9 cellular contexts compared by ENCODE assay signal in genomic region chr22:23787910-23788309, GRCh38. TPM values are rescaled to one million over a fixed set of nuclear protein-coding genes. Genes with fewer than 3 reads are reported as not detected.
A peak's percentile ranks its signal among the peaks of the same experiment; 100 is the strongest.
DNase-seq lines count a peak whose midpoint lies in the region; ATAC-seq and TF ChIP-seq lines count a peak whose summit lies in the region.
"Had no signal": no experiment of that assay in that cellular context is flagged by ENCODE, and none has a peak within 500 bp of the region (broad histone marks: within the 10 kb centered on the region; RNA-seq: fewer than 3 reads in every experiment).

No MANE protein-coding gene starts in this region.

- no peaks in the 10 kb centered on the region for H3K9me3 Mint-ChIP-seq in activated CD4-positive, alpha-beta memory T cell treated with anti-CD3 and anti-CD28 coated beads for 36 hours

- no peak for TF ChIP-seq CTCF in smooth muscle cell (IDR thresholded peaks at IDR 0.05; ENCODE audit: borderline replicate concordance, insufficient read depth, poor library complexity, severe bottlenecking)

- CTCF ChIA-PET in activated CD4-positive, alpha-beta memory T cell treated with anti-CD3 and anti-CD28 coated beads for 36 hours (lab: Charles Lee), result interaction anchor here (0.8 to 2.4 kb wide), 2 partner anchors 62 to 106 kb away, joined by 3 to 9 read pairs; no protein-coding TSS in a partner anchor

- H3K27me3 Mint-ChIP-seq in activated CD4-positive, alpha-beta memory T cell treated with anti-CD3 and anti-CD28 coated beads for 36 hours, result no peaks in the 10 kb centered on the region

- H3K9ac ChIP-seq in smooth muscle cell (ENCODE audit: low read depth), result peak overlapping the region; percentile 100

- ATAC-seq in HG02981 (IDR thresholded peaks at IDR 0.05; ENCODE audit: unreplicated experiment), result no peak
- ATAC-seq in HG02885 (IDR thresholded peaks at IDR 0.05; ENCODE audit: poor library complexity, unreplicated experiment), result no peak

- H3K4me2 ChIP-seq in smooth muscle cell, result peak overlapping the region; percentile 85

- H3K27ac Mint-ChIP-seq in activated CD4-positive, alpha-beta memory T cell treated with anti-CD3 and anti-CD28 coated beads for 36 hours, result peak overlapping the region; percentile 79

- WGBS in iPS DF 6.9 (ENCODE audit: insufficient coverage, insufficient read length), result no CpG with 5 or more reads among the region's 3 CpGs
- WGBS in smooth muscle cell (ENCODE audit: low lambda C conversion rate), result 65% methylated on average over 3 of the region's 3 CpGs

- H3K27ac ChIP-seq in iPS DF 6.9 (ENCODE audit: low read length), result no peak overlapping the region
- no peak overlapping the region for H3K27ac ChIP-seq in smooth muscle cell (ENCODE audit: low read depth)

- H3K9me3 ChIP-seq in HAP-1, result no peaks in the 10 kb centered on the region
- no peaks in the 10 kb centered on the region for H3K9me3 ChIP-seq in iPS DF 6.9 (ENCODE audit: control insufficient read depth, insufficient read depth, low read length)
- H3K9me3 ChIP-seq in smooth muscle cell (replicated peaks; ENCODE audit: low read depth), result no peaks in the 10 kb centered on the region

- H3K79me2 ChIP-seq in smooth muscle cell (ENCODE audit: low read depth), result peaks cover 52% of the 10 kb centered on the region

- no peak overlapping the region for H2AFZ ChIP-seq in smooth muscle cell (ENCODE audit: low read depth)

- POLR2A ChIA-PET in activated CD4-positive, alpha-beta memory T cell treated with anti-CD3 and anti-CD28 coated beads for 36 hours (lab: Charles Lee), result interaction anchor here (0.6 to 2.4 kb wide), 4 partner anchors 9 to 126 kb away, joined by 3 to 8 read pairs (median 4); partner anchors contain the start of gene MMP11

- DNase-seq in HAP-1 (ENCODE audit: low spot score in 2 of 2) (no peak), iPS DF 6.9 (ENCODE audit: low read depth, low spot score) (no peak), smooth muscle cell (lab: John Stamatoyannopoulos, UW; ENCODE audit: unreplicated experiment) (no peak), dedifferentiated amniotic fluid mesenchymal stem cell (ENCODE audit: extremely low spot score) (no peak), NCI-H69 (lab: John Stamatoyannopoulos, UW) (no peak)
- no peak for DNase-seq in activated CD4-positive, alpha-beta memory T cell treated with anti-CD3 and anti-CD28 coated beads for 36 hours

- intact Hi-C loops in activated CD4-positive, alpha-beta memory T cell treated with anti-CD3 and anti-CD28 coated beads for 36 hours (cut with micrococcal nuclease), result loop anchor here (1.0 to 5.0 kb wide), 6 partner anchors 15 to 223 kb away; partner anchors contain the start of genes CABIN1, DERL3, MIF and MMP11

- H3K4me1 ChIP-seq in HAP-1 (peaks cover 18% of the 10 kb centered on the region), iPS DF 6.9 (ENCODE audit: control insufficient read depth, insufficient read depth, low read length) (no peaks in the 10 kb centered on the region; the same call in 1 of the 2 replicates), smooth muscle cell (ENCODE audit: low read depth) (peaks cover 13% of the 10 kb centered on the region)

- H3K36me3 Mint-ChIP-seq in activated CD4-positive, alpha-beta memory T cell treated with anti-CD3 and anti-CD28 coated beads for 36 hours, result no peaks in the 10 kb centered on the region

- H3F3A ChIP-seq in smooth muscle cell (ENCODE audit: low read depth), result no peaks in the 10 kb centered on the region

- H3K4me1 Mint-ChIP-seq in activated CD4-positive, alpha-beta memory T cell treated with anti-CD3 and anti-CD28 coated beads for 36 hours (ENCODE audit: low read depth), result peaks cover 25% of the 10 kb centered on the region

- H3K27me3 ChIP-seq in HAP-1 (ENCODE audit: low read depth) (no peaks in the 10 kb centered on the region), iPS DF 6.9 (ENCODE audit: control insufficient read depth, insufficient read depth, low read length) (no peaks in the 10 kb centered on the region), smooth muscle cell (ENCODE audit: low read depth) (no peaks in the 10 kb centered on the region)

- peak overlapping the region; percentile 97 for H3K4me3 ChIP-seq in HAP-1
- peak overlapping the region; percentile 86; the same call in 1 of the 2 replicates for H3K4me3 ChIP-seq in iPS DF 6.9 (ENCODE audit: low read length)
- peak overlapping the region; percentile 97 for H3K4me3 ChIP-seq in smooth muscle cell

- peaks cover 57% of the 10 kb centered on the region for H4K20me1 ChIP-seq in smooth muscle cell (ENCODE audit: low read depth)

- H3K36me3 ChIP-seq in HAP-1 (replicated peaks), result peaks cover 35% of the 10 kb centered on the region
- peaks cover 4% of the 10 kb centered on the region; the same call in 1 of the 2 replicates for H3K36me3 ChIP-seq in iPS DF 6.9 (ENCODE audit: control insufficient read depth, insufficient read depth, low read length)
- no peaks in the 10 kb centered on the region for H3K36me3 ChIP-seq in smooth muscle cell (ENCODE audit: low read depth)

- H3K4me3 Mint-ChIP-seq in activated CD4-positive, alpha-beta memory T cell treated with anti-CD3 and anti-CD28 coated beads for 36 hours, result peak overlapping the region; percentile 86

- in situ Hi-C loops in HAP-1 (cut with MboI; ENCODE audit: low sequenced_read_pairs), result no loop called here

RNA-seq across cellular contexts. Expression of gene SMARCB1, which starts 1.1 kb away (rescaled TPM):
- 10 to 100 TPM; 71.3 to 72.5 TPM for total RNA-seq in activated CD4-positive, alpha-beta memory T cell treated with anti-CD3 and anti-CD28 coated beads for 36 hours
- total RNA-seq in smooth muscle cell, result 65.8 and 93.4 TPM in 2 replicates
- 93.8 and 124 TPM in 2 replicates for polyA plus RNA-seq in smooth muscle cell

RNA-seq across cellular contexts. Expression of gene MMP11, which starts 15.3 kb away (rescaled TPM):
- total RNA-seq in activated CD4-positive, alpha-beta memory T cell treated with anti-CD3 and anti-CD28 coated beads for 36 hours, result 1 to 10 TPM in 1 of 2 experiments, under 1 TPM in 1; 0.70 to 1.0 TPM
- 10.9 and 17.4 TPM in 2 replicates for total RNA-seq in smooth muscle cell
- 25.1 and 30.6 TPM in 2 replicates for polyA plus RNA-seq in smooth muscle cell

RNA-seq across cellular contexts. Expression of gene CHCHD10, which starts 20.1 kb away (rescaled TPM):
- total RNA-seq in activated CD4-positive, alpha-beta memory T cell treated with anti-CD3 and anti-CD28 coated beads for 36 hours, result 100 to 1,000 TPM; 144 to 157 TPM
- total RNA-seq in smooth muscle cell, result 4.9 and 6.0 TPM in 2 replicates
- polyA plus RNA-seq in smooth muscle cell, result 53.1 and 57.6 TPM in 2 replicates

RNA-seq across cellular contexts. Expression of gene C22orf15, which starts 25.1 kb away (rescaled TPM):
- total RNA-seq in activated CD4-positive, alpha-beta memory T cell treated with anti-CD3 and anti-CD28 coated beads for 36 hours, result under 1 TPM; 0.31 to 0.90 TPM
- not detected in 2 replicates for total RNA-seq in smooth muscle cell
- polyA plus RNA-seq in smooth muscle cell, result 0.57 and 1.5 TPM in 2 replicates

RNA-seq across cellular contexts. Expression of gene VPREB3, which starts 33.7 kb away (rescaled TPM):
- not detected for total RNA-seq in activated CD4-positive, alpha-beta memory T cell treated with anti-CD3 and anti-CD28 coated beads for 36 hours
- total RNA-seq in smooth muscle cell, result not detected in 2 replicates
- 0.66 TPM in 1 of 2 replicates, not detected in the other for polyA plus RNA-seq in smooth muscle cell
- total RNA-seq: T-helper 2 cell treated with Interferon-gamma antibody and Interleukin-4, amounts not matched to agents 100 ng/mL and 5 ng/mL, for 36 hours had no signal

Comparison
In these comparisons a context has a peak if more than half of its experiments do, and no peak if none do; other contexts are left out.
1. RNA of gene CHCHD10, which starts 20.1 kb away (total RNA-seq): 144 to 157 TPM in activated CD4-positive, alpha-beta memory T cell treated with anti-CD3 and anti-CD28 coated beads for 36 hours; 4.9 to 6.0 TPM in smooth muscle cell; every median in the first group is over 10 times any median in the second.
2. Peak in every context shown above with its lines, with median percentiles within 50 percentile points of each other: H3K4me3 ChIP-seq.